8 cellular contexts compared by ENCODE assay signal in genomic region chr5:163459888-163460561, GRCh38. TPM values are rescaled to one million over a fixed set of nuclear protein-coding genes. Genes with fewer than 3 reads are reported as not detected.
DNase-seq lines count a peak whose midpoint lies in the region; ATAC-seq and TF ChIP-seq lines count a peak whose summit lies in the region.

NUDCD2 (minus strand) TSS chr5:163460102; CDS start chr5:163460050, 52 bp downstream.

- H3K4me1 ChIP-seq in NT2/D1 (ENCODE audit: insufficient read depth, insufficient read length), result no peaks in the 10 kb centered on the region
- H3K4me1 ChIP-seq in endodermal cell (ENCODE audit: control insufficient read depth, insufficient read depth, low read length), result no peaks in the 10 kb centered on the region

- H3K27me3 Mint-ChIP-seq in Calu3 (ENCODE audit: unreplicated experiment) (no peaks in the 10 kb centered on the region), endodermal cell (ENCODE audit: insufficient read depth) (no peaks in the 10 kb centered on the region)

- H3K9ac ChIP-seq in NT2/D1 (ENCODE audit: insufficient read length, low read depth) (peak within 1 kb of the TSS; percentile 93), endodermal cell (ENCODE audit: extremely low read depth, low read length, poor library complexity, severe bottlenecking) (peak within 1 kb of the TSS; percentile 93)

- H3K27me3 ChIP-seq in NT2/D1 (ENCODE audit: insufficient read depth, insufficient read length) (no peaks in the 10 kb centered on the region), endodermal cell (ENCODE audit: control insufficient read depth, insufficient read depth, low read length, poor library complexity, severe bottlenecking) (no peaks in the 10 kb centered on the region)

- H3K36me3 ChIP-seq in NT2/D1 (ENCODE audit: insufficient read depth, insufficient read length, low read length) (peaks cover 22% of the 10 kb centered on the region), endodermal cell (ENCODE audit: control insufficient read depth, insufficient read depth, low read length) (peaks cover 27% of the 10 kb centered on the region)

- TF ChIP-seq CTCF in Calu3 (IDR thresholded peaks at IDR 0.05; ENCODE audit: unreplicated experiment) (no peak), endodermal cell (conservative IDR thresholded peaks at IDR 0.05) (peak; percentile 56)

- no TSS peak for BruUV-seq in Calu3 (replicated peaks; lab: Mats Ljungman, UMichigan)

- ATAC-seq in GM21381 (IDR thresholded peaks at IDR 0.05; ENCODE audit: unreplicated experiment), result peak; percentile 79

- no peaks in the 10 kb centered on the region for H3K9me3 Mint-ChIP-seq in Calu3 (ENCODE audit: low read depth, unreplicated experiment)
- H3K9me3 Mint-ChIP-seq in endodermal cell, result no peaks in the 10 kb centered on the region

- H3K4me3 ChIP-seq in NT2/D1 (ENCODE audit: insufficient read length, low read depth) (peak within 1 kb of the TSS; percentile 85), endodermal cell (ENCODE audit: low read length) (peak within 1 kb of the TSS; percentile 95)

- H3K36me3 Mint-ChIP-seq in Calu3 (ENCODE audit: insufficient read depth, unreplicated experiment), result peaks cover 65% of the 10 kb centered on the region
- peaks cover 33% of the 10 kb centered on the region for H3K36me3 Mint-ChIP-seq in endodermal cell (ENCODE audit: low read depth)

- H3K4me3 Mint-ChIP-seq in Calu3 (ENCODE audit: low read depth, unreplicated experiment) (peak within 1 kb of the TSS; percentile 79), endodermal cell (peak within 1 kb of the TSS; percentile 95)

- intact Hi-C loops in Calu3 (cut with micrococcal nuclease; ENCODE audit: unreplicated experiment), result loop anchor here (1.0 to 2.0 kb wide), 3 partner anchors 23 to 45 kb away; partner anchors contain the start of genes CCNG1 and MAT2B

- peaks cover 36% of the 10 kb centered on the region for H3K4me1 Mint-ChIP-seq in Calu3 (ENCODE audit: low read depth, unreplicated experiment)
- peaks cover 15% of the 10 kb centered on the region for H3K4me1 Mint-ChIP-seq in endodermal cell

- H3K9me3 ChIP-seq in NT2/D1 (ENCODE audit: insufficient read depth, low read length) (no peaks in the 10 kb centered on the region), endodermal cell (ENCODE audit: control insufficient read depth, low read length) (no peaks in the 10 kb centered on the region)

- WGBS in endodermal cell (ENCODE audit: insufficient coverage in 1 of 2, insufficient read length in 1 of 2), 2 experiments, result 0% methylated on average over 17 to 53 of the region's 53 CpGs

- peak; percentile 94 for DNase-seq in Calu3
- peak; percentile 84 to 99 (median 95) for DNase-seq in HUDEP-2 (lab: John Stamatoyannopoulos, UW; ENCODE audit: unreplicated experiment in 76 of 76)
- DNase-seq in NT2/D1 (ENCODE audit: low read depth, low spot score), result peak; percentile 90
- DNase-seq in activated CD8-positive, alpha-beta memory T cell treated with anti-CD3 and anti-CD28 coated beads, Interleukin-2, amount 50 U/mL, for 1 hour (ENCODE audit: extremely low read depth), result peak; percentile 91
- peak; percentile 99 for DNase-seq in endodermal cell
- DNase-seq in mesenteric fat pad (ENCODE audit: low spot score), result peak; percentile 99
- DNase-seq in stimulated activated CD8-positive, alpha-beta memory T cell treated with anti-CD3 and anti-CD28 coated beads, Interleukin-15, amount 100 ng/mL, for 24 hours (ENCODE audit: low read depth), result peak; percentile 92

- CTCF ChIA-PET in Calu3 (lab: Charles Lee), result interaction anchor here (0.7 to 2.2 kb wide), 6 partner anchors 11 to 97 kb away, joined by 3 to 10 read pairs (median 5); partner anchors contain the start of gene MAT2B

- peak within 1 kb of the TSS; percentile 76 for H3K27ac Mint-ChIP-seq in Calu3 (ENCODE audit: unreplicated experiment)
- H3K27ac Mint-ChIP-seq in endodermal cell, result peak within 1 kb of the TSS; percentile 100

- H3K27ac ChIP-seq in endodermal cell (ENCODE audit: low read depth, low read length), result peak within 1 kb of the TSS; percentile 99

RNA-seq across cellular contexts. Expression of gene NUDCD2, which starts in this region (rescaled TPM):
- total RNA-seq in Calu3 (2022) (36.5 and 44.9 TPM in 2 replicates), endodermal cell (10 to 100 TPM; 36.0 to 73.0 TPM), mesenteric fat pad (19.0 TPM)
- 46.1 TPM for polyA plus RNA-seq in endodermal cell (2013, experiment 1 of 2)
- 38.6 TPM for polyA plus RNA-seq in endodermal cell (2013, experiment 2 of 2)

Comparison
In these comparisons a context has a peak if more than half of its experiments do, and no peak if none do; other contexts are left out.
1. Peak in every context shown above with its lines: DNase-seq, ATAC-seq, H3K4me3 ChIP-seq and H3K27ac ChIP-seq.